14 cellular contexts compared by ENCODE assay signal in genomic region chr12:29921307-29921706, GRCh38.
DNase-seq lines count a peak whose midpoint lies in the region; ATAC-seq and TF ChIP-seq lines count a peak whose summit lies in the region.
"Had no signal": no experiment of that assay in that cellular context is flagged by ENCODE, and none has a peak within 500 bp of the region (broad histone marks: within the 10 kb centered on the region; RNA-seq: fewer than 3 reads in every experiment).

No MANE protein-coding gene starts in this region.

- no peaks in the 10 kb centered on the region for H3F3A ChIP-seq in GM23248 (ENCODE audit: insufficient read depth)

- H4K20me1 ChIP-seq in GM23248 (ENCODE audit: insufficient read depth): no peaks in the 10 kb centered on the region

- DNase-seq in GM23248 (peak; percentile 16), NB4 (ENCODE audit: low read depth) (peak; percentile 42), brain microvascular endothelial cell (peak; percentile 42), kidney tubule cell (ENCODE audit: low spot score) (peak; percentile 71), HAP-1 (ENCODE audit: low spot score in 2 of 2) (no peak), lower leg skin (ENCODE audit: low spot score in 2 of 2) (no peak), GM19240 (ENCODE audit: insufficient read length, low spot score) (no peak)
- DNase-seq: activated CD8-positive, alpha-beta T cell treated with anti-CD3 and anti-CD28 coated beads for 36 hours; CD4-positive, alpha-beta T cell; NCI-H1694 treated with DMSO at 0.1 percent for 48 hours; T-cell had no signal

- H3K36me3 ChIP-seq in GM23248 (ENCODE audit: low read depth): no peaks in the 10 kb centered on the region
- H3K36me3 ChIP-seq in brain microvascular endothelial cell (replicated peaks): no peaks in the 10 kb centered on the region
- no peaks in the 10 kb centered on the region for H3K36me3 ChIP-seq in HAP-1 (replicated peaks)
- H3K36me3 ChIP-seq: gastroesophageal sphincter had no signal

- H3K27me3 ChIP-seq in GM23248 (replicated peaks; ENCODE audit: insufficient read depth): no peaks in the 10 kb centered on the region
- H3K27me3 ChIP-seq in brain microvascular endothelial cell (replicated peaks): no peaks in the 10 kb centered on the region
- H3K27me3 ChIP-seq in HAP-1 (ENCODE audit: low read depth): no peaks in the 10 kb centered on the region
- H3K27me3 ChIP-seq: gastroesophageal sphincter had no signal

- WGBS in GM23248 (ENCODE audit: low coverage in 1 of 2, low lambda C conversion rate in 2 of 2, missing lambda C conversion rate in 2 of 2), 2 experiments: 4 to 6% methylated on average over 1 of the region's 1 CpG
- 52 to 62% methylated on average over 1 of the region's 1 CpG for WGBS in lower leg skin, 2 donors

- H3K4me1 ChIP-seq in GM23248 (ENCODE audit: insufficient read depth) (no peaks in the 10 kb centered on the region), HAP-1 (no peaks in the 10 kb centered on the region)
- H3K4me1 ChIP-seq: gastroesophageal sphincter had no signal

- in situ Hi-C loops in GM23248 (cut with MboI) (no loop called here), brain microvascular endothelial cell (cut with HindIII; ENCODE audit: low pct_ligation_motif_present, low sequenced_read_pairs) (no loop called here), HAP-1 (cut with MboI; ENCODE audit: low sequenced_read_pairs) (no loop called here)

- H3K79me2 ChIP-seq in GM23248 (ENCODE audit: insufficient read depth): no peaks in the 10 kb centered on the region

- H3K9ac ChIP-seq in GM23248: no peak overlapping the region

- H3K4me3 ChIP-seq in GM23248: no peak overlapping the region
- no peak overlapping the region for H3K4me3 ChIP-seq in NB4 (ENCODE audit: low read depth, low read length)
- H3K4me3 ChIP-seq in brain microvascular endothelial cell (ENCODE audit: low read depth, low read length): no peak overlapping the region
- no peak overlapping the region for H3K4me3 ChIP-seq in HAP-1
- H3K4me3 ChIP-seq in lower leg skin (ENCODE audit: low read depth, poor library complexity, severe bottlenecking): no peak overlapping the region
- H3K4me3 ChIP-seq: gastroesophageal sphincter, skin epidermis had no signal

- ATAC-seq in GM18907 (IDR thresholded peaks at IDR 0.05; ENCODE audit: unreplicated experiment): no peak
- ATAC-seq: activated CD8-positive, alpha-beta T cell treated with anti-CD3 and anti-CD28 coated beads for 36 hours; gastroesophageal sphincter; T-cell had no signal

- intact Hi-C loops in lower leg skin (cut with DNase I; ENCODE audit: low total_unique reads): no loop called here

- H2AFZ ChIP-seq in GM23248: no peak overlapping the region

- TF ChIP-seq POLR2A in NB4 (IDR thresholded peaks at IDR 0.05; ENCODE audit: extremely low read depth, insufficient read length): no peak
- TF ChIP-seq POLR2A in lower leg skin (IDR thresholded peaks at IDR 0.05): no peak

- H3K9me2 ChIP-seq in GM23248 (ENCODE audit: insufficient read depth): no peaks in the 10 kb centered on the region

- H3K27ac ChIP-seq in GM23248 (no peak overlapping the region), brain microvascular endothelial cell (no peak overlapping the region)
- H3K27ac ChIP-seq: gastroesophageal sphincter, skin epidermis had no signal

- no peak overlapping the region for H3K4me2 ChIP-seq in GM23248 (ENCODE audit: unreplicated experiment)

- TF ChIP-seq CTCF in NB4 (IDR thresholded peaks at IDR 0.05; ENCODE audit: low read depth, low read length) (no peak), brain microvascular endothelial cell (IDR thresholded peaks at IDR 0.05; ENCODE audit: low read depth, low read length, missing control alignments) (no peak), lower leg skin (IDR thresholded peaks at IDR 0.05) (no peak)

- H3K9me3 ChIP-seq in GM23248 (ENCODE audit: low read depth) (no peaks in the 10 kb centered on the region), HAP-1 (peaks cover 3% of the 10 kb centered on the region; the same call in 1 of the 2 replicates)
- H3K9me3 ChIP-seq: gastroesophageal sphincter had no signal

Comparison
In these comparisons a context has a peak if more than half of its experiments do, and no peak if none do; other contexts are left out.
1. DNase-seq: peak in GM23248 (single experiment), NB4 (single experiment), brain microvascular endothelial cell (single experiment) and kidney tubule cell (single experiment); none in HAP-1 (0 of 2), lower leg skin (0 of 2) and GM19240 (single experiment).